ENCODE assay signal across 12 cellular contexts in the genomic region with DNA sequence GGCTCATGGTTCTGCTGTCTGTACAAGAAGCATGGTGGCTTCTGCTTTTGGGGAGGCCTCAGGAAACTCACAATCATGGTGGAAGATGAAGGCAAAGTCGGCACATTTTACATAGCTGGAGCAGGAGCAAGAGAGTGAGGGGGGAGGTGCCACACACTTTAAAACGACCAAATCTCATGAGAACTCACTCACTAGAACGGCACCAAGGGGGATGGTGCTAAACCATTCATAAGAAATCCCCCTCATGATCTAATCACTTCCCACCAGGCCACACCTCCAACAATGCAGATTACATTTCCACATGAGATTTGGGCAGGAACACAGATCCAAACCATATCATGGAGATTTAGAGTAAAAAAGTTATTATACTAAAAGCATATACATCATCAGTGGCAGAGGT. TPM values are rescaled to one million over a fixed set of nuclear protein-coding genes. Genes with fewer than 3 reads are reported as not detected.
A peak's percentile ranks its signal among the peaks of the same experiment; 100 is the strongest.
DNase-seq lines count a peak whose midpoint lies in the region; ATAC-seq and TF ChIP-seq lines count a peak whose summit lies in the region.
"Had no signal": no experiment of that assay in that cellular context is flagged by ENCODE, and none has a peak within 500 bp of the region (broad histone marks: within the 10 kb centered on the region; RNA-seq: fewer than 3 reads in every experiment).

No MANE protein-coding gene starts in this region.

- no peak overlapping the region for H3K4me3 ChIP-seq in colonic mucosa
- H3K4me3 ChIP-seq: sigmoid colon had no signal

- DNase-seq in stimulated activated CD4-positive, alpha-beta T cell treated with anti-CD3 and anti-CD28 coated beads, Interleukin-1b, Interleukin-23, amount 100 ng/mL, for 48 hours: peak; percentile 25
- DNase-seq in stimulated activated CD4-positive, alpha-beta T cell treated with anti-CD3 and anti-CD28 coated beads, Interleukin-4, amount 100 ng/mL, for 24 hours: no peak
- no peak for DNase-seq in colonic mucosa
- DNase-seq in cerebellar nuclear complex (lab: John Stamatoyannopoulos, UW): no peak
- no peak for DNase-seq in GOT3 (lab: John Stamatoyannopoulos, UW)
- no peak for DNase-seq in NCI-H1436 (lab: John Stamatoyannopoulos, UW)
- DNase-seq: sigmoid colon, T1000 had no signal

- no peak for TF ChIP-seq CTCF in colonic mucosa (IDR thresholded peaks at IDR 0.05)

- ATAC-seq in HG02884 (IDR thresholded peaks at IDR 0.05; ENCODE audit: unreplicated experiment): peak; percentile 19

- intact Hi-C loops in colonic mucosa (cut with DNase I): no loop called here

- no peaks in the 10 kb centered on the region for H3K4me1 ChIP-seq in colonic mucosa
- H3K4me1 ChIP-seq: sigmoid colon had no signal

- no peaks in the 10 kb centered on the region for H3K36me3 ChIP-seq in colonic mucosa
- H3K36me3 ChIP-seq: sigmoid colon had no signal

- H3K27ac ChIP-seq in colonic mucosa: no peak overlapping the region
- H3K27ac ChIP-seq: sigmoid colon had no signal

- H3K9me3 ChIP-seq in colonic mucosa: no peaks in the 10 kb centered on the region
- H3K9me3 ChIP-seq: sigmoid colon had no signal

- H3K9ac ChIP-seq in colonic mucosa (ENCODE audit: low read depth in 2 of 2, low read length in 2 of 2): no peak overlapping the region

- H3K27me3 ChIP-seq in colonic mucosa: no peaks in the 10 kb centered on the region
- H3K27me3 ChIP-seq: sigmoid colon had no signal

TF ChIP-seq in PFSK-1, 5 proteins besides CTCF, POLR2A, EP300 and RAD21:
- TF ChIP-seq TAF1 (IDR thresholded peaks at IDR 0.05; ENCODE audit: borderline replicate concordance, insufficient read depth, low read length) (no peak), POLR2AphosphoS5 (IDR thresholded peaks at IDR 0.05; ENCODE audit: low read depth, low read length) (0 out of 2 replicates have a peak, but pooled peaks have one; percentile 17)

RNA-seq across cellular contexts. Expression of gene LEMD3, which starts 13.6 kb away (rescaled TPM):
- 5.8 TPM for polyA plus RNA-seq in PFSK-1 (2012; ENCODE audit: insufficient read length, low read depth)
- 10 to 100 TPM; 28.9 to 35.6 TPM for total RNA-seq in colonic mucosa

RNA-seq across cellular contexts. Expression of gene WIF1, which starts 34.7 kb away (rescaled TPM):
- 0.24 TPM for polyA plus RNA-seq in PFSK-1 (2012; ENCODE audit: insufficient read length, low read depth)
- total RNA-seq in colonic mucosa: under 1 TPM in 1 of 2 donors, not detected in 1; 0.20 TPM
- total RNA-seq: NCI-H460, sigmoid colon had no signal
- polyA plus RNA-seq: BJ had no signal
